ENCODE assay signal across 16 cellular contexts in the genomic region with DNA sequence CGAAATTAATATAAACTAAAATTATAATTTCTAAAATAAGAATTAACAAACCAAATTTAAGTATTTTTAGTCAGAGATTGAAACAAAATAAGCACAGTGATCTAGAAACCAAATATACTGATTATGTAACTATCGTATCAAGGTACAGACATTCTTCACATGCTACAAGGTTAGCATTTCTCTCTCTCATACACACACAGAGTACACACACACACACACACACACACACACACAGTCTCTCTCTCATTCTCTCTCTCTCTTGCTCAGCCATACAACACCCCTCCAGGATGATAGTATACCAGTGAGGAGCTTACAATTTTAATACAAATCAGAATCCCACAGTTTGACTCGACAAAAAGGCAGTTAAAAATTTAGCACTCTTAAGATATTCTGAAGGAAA.
DNase-seq lines count a peak whose midpoint lies in the region; ATAC-seq and TF ChIP-seq lines count a peak whose summit lies in the region.
"Had no signal": no experiment of that assay in that cellular context is flagged by ENCODE, and none has a peak within 500 bp of the region (broad histone marks: within the 10 kb centered on the region; RNA-seq: fewer than 3 reads in every experiment).

No MANE protein-coding gene starts in this region.

- peaks cover 6% of the 10 kb centered on the region for H3K4me1 ChIP-seq in endocrine pancreas (ENCODE audit: control insufficient read depth, insufficient read depth, low read length)
- H3K4me1 ChIP-seq in right lobe of liver, result no peaks in the 10 kb centered on the region
- H3K4me1 ChIP-seq: BLaER1 had no signal

- H3K27ac ChIP-seq in right lobe of liver, result peak overlapping the region in 1 of 3 donors; percentile 51
- H3K27ac ChIP-seq: BLaER1 had no signal

- DNase-seq in left ventricle myocardium superior, result no peak
- no peak for DNase-seq in cardiac septum (ENCODE audit: low spot score)
- no peak for DNase-seq in right lobe of liver
- DNase-seq in NCI-H1417 (lab: John Stamatoyannopoulos, UW), result no peak
- no peak for DNase-seq in GM10266 (ENCODE audit: extremely low spot score)
- DNase-seq in anterior cingulate cortex (lab: John Stamatoyannopoulos, UW), result no peak
- DNase-seq: 8988T; AML-193; CD4-positive, CD25-positive, alpha-beta regulatory T cell; DMS53; HCEC 1CT; IMR-90; KBM-7 had no signal

- no peak for TF ChIP-seq POLR2A in right lobe of liver (IDR thresholded peaks at IDR 0.05)

- H3K9me3 ChIP-seq in endocrine pancreas (ENCODE audit: control insufficient read depth, low read length), result no peaks in the 10 kb centered on the region
- no peaks in the 10 kb centered on the region for H3K9me3 ChIP-seq in right lobe of liver
- H3K9me3 ChIP-seq: BLaER1 had no signal

- no peaks in the 10 kb centered on the region for H3K27me3 ChIP-seq in endocrine pancreas (ENCODE audit: control insufficient read depth, insufficient read depth, low read length)
- H3K27me3 ChIP-seq in right lobe of liver, result no peaks in the 10 kb centered on the region
- H3K27me3 ChIP-seq: BLaER1 had no signal

- TF ChIP-seq CTCF in right lobe of liver (IDR thresholded peaks at IDR 0.05), result no peak
- no peak for TF ChIP-seq CTCF in GM10266 (IDR thresholded peaks at IDR 0.05; ENCODE audit: control insufficient read depth, insufficient read depth, low read depth, missing control alignments)

- WGBS in right lobe of liver (ENCODE audit: insufficient coverage, low coverage, low lambda C conversion rate, missing lambda C conversion rate), result 50% methylated on average over 3 of the region's 3 CpGs

- ATAC-seq in left ventricle myocardium superior (peak; percentile 34), right lobe of liver (peak; percentile 79 to 98 (median 86)), GM21390 (IDR thresholded peaks at IDR 0.05; ENCODE audit: unreplicated experiment) (no peak)

- no peak overlapping the region for H3K9ac ChIP-seq in endocrine pancreas (ENCODE audit: control insufficient read depth, insufficient read depth, low read length)
- H3K9ac ChIP-seq: BLaER1 had no signal

- intact Hi-C loops in left ventricle myocardium superior (cut with micrococcal nuclease), result no loop called here
- intact Hi-C loops in cardiac septum (cut with DNase I), result no loop called here
- intact Hi-C loops in right lobe of liver (cut with DNase I), result no loop called here

- H3K4me3 ChIP-seq in endocrine pancreas (ENCODE audit: control insufficient read depth, insufficient read depth, low read length) (peak overlapping the region; percentile 5), right lobe of liver (no peak overlapping the region)
- H3K4me3 ChIP-seq: BLaER1 had no signal

- no peaks in the 10 kb centered on the region for H3K36me3 ChIP-seq in endocrine pancreas (ENCODE audit: control insufficient read depth, insufficient read depth, low read length)
- peaks cover 0 to 38% (median 13%) of the 10 kb centered on the region in 4 donors for H3K36me3 ChIP-seq in right lobe of liver
